Comparison of ENCODE assay signal across 12 cellular contexts in genomic region chr12:124296295-124296915, GRCh38. TPM values are rescaled to one million over a fixed set of nuclear protein-coding genes. Genes with fewer than 3 reads are reported as not detected.
DNase-seq lines count a peak whose midpoint lies in the region; ATAC-seq and TF ChIP-seq lines count a peak whose summit lies in the region.
"Had no signal": no experiment of that assay in that cellular context is flagged by ENCODE, and none has a peak within 500 bp of the region (broad histone marks: within the 10 kb centered on the region; RNA-seq: fewer than 3 reads in every experiment).

No MANE protein-coding gene starts in this region.

- ATAC-seq in left lung (no peak), left lobe of liver (no peak), GM19035 (IDR thresholded peaks at IDR 0.05; ENCODE audit: unreplicated experiment) (no peak)

- H3K36me3 ChIP-seq in HUES64 (ENCODE audit: insufficient read depth, low read length) (no peaks in the 10 kb centered on the region), left lung (no peaks in the 10 kb centered on the region), skeletal muscle satellite cell (ENCODE audit: insufficient read depth, low read length) (no peaks in the 10 kb centered on the region)

- peaks cover 0 to 5% (median 0%) of the 10 kb centered on the region in 5 experiments for H3K9me3 Mint-ChIP-seq in brain

- peak overlapping the region; percentile 76 for H3K4me2 ChIP-seq in skeletal muscle satellite cell (ENCODE audit: low read length)

- H3K4me3 Mint-ChIP-seq in brain, result peak overlapping the region; percentile 83 to 91 (median 84)

- H3K9ac ChIP-seq in HUES64 (ENCODE audit: low read depth, low read length) (no peak overlapping the region), skeletal muscle satellite cell (ENCODE audit: low read depth, low read length) (peak overlapping the region; percentile 70)

- H3K27me3 ChIP-seq in HUES64 (ENCODE audit: insufficient read depth, low read length) (peaks cover 33% of the 10 kb centered on the region), left lung (peaks cover 18 to 55% of the 10 kb centered on the region in 2 donors), skeletal muscle satellite cell (ENCODE audit: control insufficient read depth, insufficient read depth, low read length) (peaks cover 29% of the 10 kb centered on the region)

- TF ChIP-seq CTCF in brain (conservative IDR thresholded peaks at IDR 0.05) (no peak), left lung (IDR thresholded peaks at IDR 0.05) (no peak)

- H3K36me3 Mint-ChIP-seq in brain, result peaks cover 3% of the 10 kb centered on the region

- H3K9me3 ChIP-seq in HUES64 (ENCODE audit: insufficient read depth, low read depth, low read length), result no peaks in the 10 kb centered on the region
- H3K9me3 ChIP-seq in left lung, result no peaks in the 10 kb centered on the region
- H3K9me3 ChIP-seq in skeletal muscle satellite cell (replicated peaks; ENCODE audit: low read length), result no peaks in the 10 kb centered on the region

- peaks cover 41% of the 10 kb centered on the region for H3K4me1 Mint-ChIP-seq in brain

- H3K4me1 ChIP-seq in HUES64 (ENCODE audit: insufficient read depth, low read length) (peaks cover 19% of the 10 kb centered on the region), left lung (peaks cover 3 to 12% of the 10 kb centered on the region in 2 donors), skeletal muscle satellite cell (ENCODE audit: control insufficient read depth, insufficient read depth, low read length) (no peaks in the 10 kb centered on the region)

- H3K27me3 Mint-ChIP-seq in brain, result peaks cover 31% of the 10 kb centered on the region

- H3K27ac Mint-ChIP-seq in brain, result peak overlapping the region in 4 of 5 experiments; percentile 51 to 76 (median 64)

- H3K4me3 ChIP-seq in HUES64 (ENCODE audit: low read length) (peak overlapping the region; percentile 54), left lung (no peak overlapping the region), skeletal muscle satellite cell (ENCODE audit: low read length) (peak overlapping the region; percentile 74)

- intact Hi-C loops in left lung (cut with DNase I), result no loop called here

- no peak overlapping the region for H3K27ac ChIP-seq in HUES64 (ENCODE audit: low read depth, low read length)
- no peak overlapping the region for H3K27ac ChIP-seq in left lung
- H3K27ac ChIP-seq: HL-60 had no signal

- DNase-seq in left lung (peak; percentile 27 to 68), left lobe of liver (ENCODE audit: low spot score) (no peak), DMS153 treated with DMSO at 0.1 percent for 48 hours (lab: John Stamatoyannopoulos, UW; ENCODE audit: unreplicated experiment) (no peak)
- no peak for DNase-seq in NK-92 treated with Interleukin-12 subunit alpha and Interleukin-12 subunit beta, amount 100 ng/mL, for 24 hours (lab: John Stamatoyannopoulos, UW)
- DNase-seq: amniotic stem cell; stimulated activated CD4-positive, alpha-beta T cell treated with anti-CD3 and anti-CD28 coated beads, Interleukin-2, amount 100 ng/mL, for 48 hours; stimulated activated naive CD4-positive, alpha-beta T cell had no signal

- WGBS in HUES64, result 78% methylated on average over 21 of the region's 21 CpGs

RNA-seq across cellular contexts. Expression of gene RFLNA, which starts 1.5 kb away (rescaled TPM):
- polyA plus RNA-seq in HUES64 (2013, experiment 1 of 2), result 4.7 TPM
- 4.6 TPM for polyA plus RNA-seq in HUES64 (2013, experiment 2 of 2)
- 1.5 TPM for polyA plus RNA-seq in brain (ENCODE audit: insufficient read depth, low read depth, low replicate concordance)
- total RNA-seq in left lung (1 to 10 TPM; 1.4 to 2.0 TPM), left lobe of liver (not detected)
- not detected in 2 replicates for total RNA-seq in skeletal muscle satellite cell (2012; rRNA removed)

Comparison
In these comparisons a context has a peak if more than half of its experiments do, and no peak if none do; other contexts are left out.
1. H3K4me3 ChIP-seq: peak in HUES64 (single experiment) and skeletal muscle satellite cell (single experiment); none in left lung (0 of 2).
2. DNase-seq: peak in left lung (2 of 2); none in left lobe of liver (single experiment), NK-92 treated with Interleukin-12 subunit alpha and Interleukin-12 subunit beta, amount 100 ng/mL, for 24 hours (single experiment) and DMS153 treated with DMSO at 0.1 percent for 48 hours (single experiment).